ENCODE assay signal across 9 cellular contexts in the genomic region with DNA sequence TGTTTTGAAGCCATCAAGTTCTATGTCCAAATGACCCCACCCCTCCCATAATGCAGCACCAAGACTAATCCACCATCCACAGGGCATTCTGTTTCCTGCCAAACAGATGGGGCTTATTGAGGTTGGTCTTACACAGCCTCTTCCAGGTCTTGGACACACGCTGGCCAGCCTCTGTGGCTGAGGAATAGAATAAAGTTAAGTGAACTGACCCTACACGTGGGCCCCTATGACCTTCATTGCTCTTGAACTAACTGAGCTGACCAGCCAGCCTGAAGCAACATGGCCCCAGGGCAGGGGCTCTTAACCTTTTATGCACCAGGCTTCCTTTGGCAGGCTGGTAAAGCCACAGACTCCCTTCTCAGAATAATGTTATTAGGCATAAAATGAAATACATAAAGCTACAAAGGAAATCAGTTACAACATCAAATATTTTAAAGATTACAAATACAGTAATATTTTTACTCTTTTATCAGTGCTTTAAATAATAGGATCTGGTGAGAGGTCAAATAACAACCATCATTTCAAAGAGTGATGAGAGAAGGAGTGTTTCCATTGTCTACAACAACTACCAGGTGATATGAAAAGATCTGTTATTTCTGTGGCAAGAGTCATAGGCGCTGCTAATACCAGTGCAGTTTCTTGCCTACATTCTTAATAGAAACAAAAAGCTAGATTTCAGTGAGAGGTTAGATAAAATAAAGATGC.
A peak's percentile ranks its signal among the peaks of the same experiment; 100 is the strongest.
DNase-seq lines count a peak whose midpoint lies in the region; ATAC-seq, FAIRE-seq and TF ChIP-seq lines count a peak whose summit lies in the region.
"Had no signal": no experiment of that assay in that cellular context is flagged by ENCODE, and none has a peak within 500 bp of the region (broad histone marks: within the 10 kb centered on the region; RNA-seq: fewer than 3 reads in every experiment).

No MANE protein-coding gene starts in this region.

- DNase-seq in Right ventricle myocardium inferior (ENCODE audit: missing footprints) (peak; percentile 69), cardiac septum (ENCODE audit: low spot score) (no peak), K562 (ENCODE audit: extremely low read depth in 1 of 4, low spot score in 3 of 4) (no peak), aorta (no peak), GM20000 (ENCODE audit: low spot score) (no peak), DMS79 treated with DMSO at 0.1 percent for 48 hours (lab: John Stamatoyannopoulos, UW) (no peak), inferior parietal cortex (ENCODE audit: extremely low spot score) (no peak)
- DNase-seq in naive thymus-derived CD4-positive, alpha-beta T cell, result no peak
- DNase-seq: NCI-H146 had no signal

- intact Hi-C loops in Right ventricle myocardium inferior (cut with DNase I) (loop anchor here (5.0 kb wide), 2 partner anchors 117 to 198 kb away; no protein-coding TSS in a partner anchor), cardiac septum (cut with DNase I) (loop anchor here (5.0 kb wide), 1 partner anchor 117 kb away; no protein-coding TSS in a partner anchor), K562 (cut with micrococcal nuclease) (no loop called here), aorta (cut with DNase I) (loop anchor here (5.0 to 10.0 kb wide), 2 partner anchors 58 to 190 kb away; a partner anchor contains a TSS)
- intact Hi-C loops in naive thymus-derived CD4-positive, alpha-beta T cell (cut with micrococcal nuclease), result loop anchor here (5.0 kb wide), 1 partner anchor 62 kb away; no protein-coding TSS in a partner anchor

- peak overlapping the region; percentile 92 for H2AFZ ChIP-seq in K562 (ENCODE audit: low read depth, low read length)

- no peak overlapping the region for H3K9ac ChIP-seq in K562 (ENCODE audit: insufficient read depth in 1 of 2, low read depth in 2 of 2, low read length in 2 of 2)

- peaks cover under 1% of the 10 kb centered on the region; the same call in 1 of the 2 replicates for H3K9me3 ChIP-seq in K562 (replicated peaks; ENCODE audit: control insufficient read depth, insufficient read depth, low read depth, low read length)
- no peaks in the 10 kb centered on the region for H3K9me3 ChIP-seq in naive thymus-derived CD4-positive, alpha-beta T cell (ENCODE audit: control insufficient read depth in 2 of 3, low read length in 3 of 3)
- H3K9me3 ChIP-seq in aorta (ENCODE audit: control insufficient read depth, low read length), result no peaks in the 10 kb centered on the region

- H3K27ac Mint-ChIP-seq in naive thymus-derived CD4-positive, alpha-beta T cell, result peak overlapping the region in 7 of 9 donors; percentile 29 to 89 (median 73)

- H4K20me1 ChIP-seq in K562 (replicated peaks; ENCODE audit: control insufficient read depth, insufficient read depth, low read length), result no peaks in the 10 kb centered on the region

- peaks cover 0 to 12% (median 0%) of the 10 kb centered on the region in 5 donors for H3K36me3 Mint-ChIP-seq in naive thymus-derived CD4-positive, alpha-beta T cell

- H3K4me1 Mint-ChIP-seq in naive thymus-derived CD4-positive, alpha-beta T cell, result peaks cover 10 to 39% (median 21%) of the 10 kb centered on the region in 7 donors

- TF ChIP-seq RAD21 in K562 (CRISPR knock-in tag; conservative IDR thresholded peaks at IDR 0.05 in 1 of 2, IDR thresholded peaks at IDR 0.05 in 1 of 2), result no peak

- no TSS peak for BruUV-seq in K562 (replicated peaks; lab: Mats Ljungman, UMichigan)

- TF ChIP-seq CTCF in K562 (IDR thresholded peaks at IDR 0.05 in 2 of 3, conservative IDR thresholded peaks at IDR 0.05 in 1 of 3; ENCODE audit: insufficient read depth in 2 of 3, low read depth in 1 of 3, low read length in 3 of 3), result no peak
- TF ChIP-seq CTCF in GM20000 (IDR thresholded peaks at IDR 0.05; ENCODE audit: extremely low read depth, missing control alignments), result no peak

- H3K9me3 Mint-ChIP-seq in naive thymus-derived CD4-positive, alpha-beta T cell, result peaks cover 0 to 12% (median 0%) of the 10 kb centered on the region in 11 donors

- H3K36me3 ChIP-seq in K562 (ENCODE audit: control insufficient read depth, insufficient read depth, low read length) (no peaks in the 10 kb centered on the region), aorta (ENCODE audit: control insufficient read depth in 1 of 2, insufficient read depth in 2 of 2, low read length in 1 of 2) (no peaks in the 10 kb centered on the region)
- H3K36me3 ChIP-seq in naive thymus-derived CD4-positive, alpha-beta T cell (ENCODE audit: control insufficient read depth in 2 of 3, insufficient read depth in 3 of 3, low read length in 3 of 3), result no peaks in the 10 kb centered on the region

- H3K4me2 ChIP-seq in K562 (ENCODE audit: insufficient read depth, low read length), result no peak overlapping the region

- no peak for TF ChIP-seq EP300 in K562 (IDR thresholded peaks at IDR 0.05; ENCODE audit: low read length)

- H3K79me2 ChIP-seq in K562 (ENCODE audit: control insufficient read depth, insufficient read depth, low read length), result no peaks in the 10 kb centered on the region

- H3K27ac ChIP-seq in K562 (ENCODE audit: extremely low read depth, low read depth, low read length) (peak overlapping the region; percentile 14; the same call in 2 of the 3 replicates), aorta (ENCODE audit: low read depth in 1 of 2, low read length in 2 of 2) (peak overlapping the region; percentile 73 to 93)
- H3K27ac ChIP-seq in naive thymus-derived CD4-positive, alpha-beta T cell (ENCODE audit: low read depth, low read length), result no peak overlapping the region

- ATAC-seq in Right ventricle myocardium inferior (peak; percentile 7), K562 (peak; percentile 59), aorta (ENCODE audit: low FRiP score) (peak; percentile 45)
- peak; percentile 36 for ATAC-seq in naive thymus-derived CD4-positive, alpha-beta T cell

- 46% methylated on average over 3 of the region's 3 CpGs for WGBS in K562 (ENCODE audit: insufficient coverage, low coverage, missing lambda C conversion rate)
- WGBS in aorta, 2 donors, result 50 to 59% methylated on average over 3 of the region's 3 CpGs

- POLR2A ChIA-PET in K562 (lab: Yijun Ruan, JAX), result interaction anchor here (1.2 kb wide), 1 partner anchor 17 kb away, joined by 3 read pairs; no protein-coding TSS in a partner anchor
- POLR2A ChIA-PET in naive thymus-derived CD4-positive, alpha-beta T cell (lab: Charles Lee), result interaction anchor here (0.8 kb wide), 1 partner anchor 60 kb away, joined by 3 read pairs; no protein-coding TSS in a partner anchor

- H3K4me3 Mint-ChIP-seq in naive thymus-derived CD4-positive, alpha-beta T cell, result peak overlapping the region in 9 of 10 donors; percentile 12 to 76 (median 57)

- H3K4me1 ChIP-seq in K562 (replicated peaks in 1 of 2; ENCODE audit: control insufficient read depth in 2 of 2, insufficient read depth in 2 of 2, low read length in 2 of 2), result peaks cover 10 to 14% of the 10 kb centered on the region in 2 experiments; a peak in 4 of 5 replicates
- H3K4me1 ChIP-seq in naive thymus-derived CD4-positive, alpha-beta T cell (ENCODE audit: control insufficient read depth in 2 of 2, insufficient read depth in 2 of 2, low read length in 2 of 2), result no peaks in the 10 kb centered on the region
- H3K4me1 ChIP-seq in aorta (ENCODE audit: control insufficient read depth in 1 of 2, insufficient read depth in 2 of 2, low read length in 2 of 2), result peaks cover 2 to 11% of the 10 kb centered on the region in 2 donors

- in situ Hi-C loops in K562 (cut with MboI), result no loop called here

- CTCF ChIA-PET in K562 (lab: Yijun Ruan, JAX; ENCODE audit: low intra/inter-chr PET ratio), result no interaction called here
- CTCF ChIA-PET in naive thymus-derived CD4-positive, alpha-beta T cell (lab: Charles Lee), result no interaction called here

- no peaks in the 10 kb centered on the region for H3K27me3 Mint-ChIP-seq in naive thymus-derived CD4-positive, alpha-beta T cell

- no peak for TF ChIP-seq POLR2A in K562 (conservative IDR thresholded peaks at IDR 0.05)

- H3K4me3 ChIP-seq in K562, result no peak overlapping the region
- no peak overlapping the region for H3K4me3 ChIP-seq in naive thymus-derived CD4-positive, alpha-beta T cell (ENCODE audit: low read length)
- H3K4me3 ChIP-seq in aorta (ENCODE audit: low read length in 2 of 2), result no peak overlapping the region

- no peaks in the 10 kb centered on the region for H3K9me1 ChIP-seq in K562 (ENCODE audit: control insufficient read depth, insufficient read depth, low read length)

- H3K27me3 ChIP-seq in K562 (ENCODE audit: control insufficient read depth in 2 of 2, insufficient read depth in 2 of 2, low read length in 2 of 2) (no peaks in the 10 kb centered on the region), aorta (ENCODE audit: control insufficient read depth in 1 of 2, insufficient read depth in 2 of 2, low read length in 1 of 2) (no peaks in the 10 kb centered on the region)
- no peaks in the 10 kb centered on the region for H3K27me3 ChIP-seq in naive thymus-derived CD4-positive, alpha-beta T cell (ENCODE audit: control insufficient read depth in 2 of 2, insufficient read depth in 2 of 2, low read length in 2 of 2)

- FAIRE-seq in K562 (lab: Jason Lieb, UNC), result no peak

TF ChIP-seq in K562, 482 proteins besides CTCF, POLR2A, EP300 and RAD21 (continues in another document):
- 0 out of 2 replicates have a peak, but pooled peaks have one; percentile 2 for TF ChIP-seq FOSL1 (tag; conservative IDR thresholded peaks at IDR 0.05)
- 0 out of 2 replicates have a peak, but pooled peaks have one; percentile 43 for TF ChIP-seq L3MBTL2 (IDR thresholded peaks at IDR 0.05)
- TF ChIP-seq ATF7 (IDR thresholded peaks at IDR 0.05), result 0 out of 2 replicates have a peak, but pooled peaks have one; percentile 8
- TF ChIP-seq ZNF695 (CRISPR knock-in tag; IDR thresholded peaks at IDR 0.05), result 0 out of 2 replicates have a peak, but pooled peaks have one; percentile 77
- no peak for TF ChIP-seq ZKSCAN1 (IDR thresholded peaks at IDR 0.05; ENCODE audit: low read depth, low read length)
- TF ChIP-seq, protein P1, sequence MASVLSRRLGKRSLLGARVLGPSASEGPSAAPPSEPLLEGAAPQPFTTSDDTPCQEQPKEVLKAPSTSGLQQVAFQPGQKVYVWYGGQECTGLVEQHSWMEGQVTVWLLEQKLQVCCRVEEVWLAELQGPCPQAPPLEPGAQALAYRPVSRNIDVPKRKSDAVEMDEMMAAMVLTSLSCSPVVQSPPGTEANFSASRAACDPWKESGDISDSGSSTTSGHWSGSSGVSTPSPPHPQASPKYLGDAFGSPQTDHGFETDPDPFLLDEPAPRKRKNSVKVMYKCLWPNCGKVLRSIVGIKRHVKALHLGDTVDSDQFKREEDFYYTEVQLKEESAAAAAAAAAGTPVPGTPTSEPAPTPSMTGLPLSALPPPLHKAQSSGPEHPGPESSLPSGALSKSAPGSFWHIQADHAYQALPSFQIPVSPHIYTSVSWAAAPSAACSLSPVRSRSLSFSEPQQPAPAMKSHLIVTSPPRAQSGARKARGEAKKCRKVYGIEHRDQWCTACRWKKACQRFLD (CRISPR knock-in tag; IDR thresholded peaks at IDR 0.05), result 0 out of 2 replicates have a peak, but pooled peaks have one; percentile 32

Comparison
In these comparisons a context has a peak if more than half of its experiments do, and no peak if none do; other contexts are left out.
1. ATAC-seq: peak in every context shown above with its lines; median percentile 59 in K562; 45 in aorta; 36 in naive thymus-derived CD4-positive, alpha-beta T cell; 7 in Right ventricle myocardium inferior.